In the genomic region with DNA sequence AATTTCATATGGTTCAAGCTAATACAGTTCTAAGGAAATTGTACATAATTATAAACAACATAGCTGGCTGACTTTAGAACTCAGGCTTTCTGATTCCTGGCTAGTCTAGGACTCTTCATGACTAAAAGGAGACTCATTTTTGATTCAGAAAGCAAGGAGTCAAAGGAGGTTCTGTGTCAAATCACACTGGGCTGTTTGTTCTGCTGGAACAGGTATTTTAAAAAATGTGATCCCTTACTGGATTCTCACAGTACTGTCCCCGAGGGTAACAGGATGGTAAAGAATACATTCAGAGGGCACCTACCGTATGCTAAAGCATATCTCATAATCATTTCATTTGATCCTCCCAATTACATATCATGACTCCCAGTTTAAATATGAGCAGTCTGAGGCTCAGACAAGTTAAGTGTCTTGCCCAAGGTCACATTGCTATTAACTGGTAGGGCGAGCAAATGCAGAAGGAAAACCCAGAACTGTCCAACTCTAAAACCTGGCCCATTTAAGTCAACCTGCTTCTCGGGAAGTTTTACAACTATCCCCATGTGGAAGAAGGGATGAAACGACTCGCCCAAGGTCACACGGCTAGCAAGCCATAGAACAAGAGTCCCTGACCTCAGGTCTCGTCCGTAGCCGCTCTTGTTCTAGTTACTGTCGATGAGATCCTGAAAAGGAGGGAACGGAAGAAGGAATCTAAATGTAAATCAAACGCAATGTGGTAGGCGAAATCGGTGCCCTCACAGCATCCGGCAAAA, we compare ENCODE assay signal across 8 cellular contexts. TPM values are rescaled to one million over a fixed set of nuclear protein-coding genes. Genes with fewer than 3 reads are reported as not detected.
DNase-seq lines count a peak whose midpoint lies in the region; ATAC-seq lines count a peak whose summit lies in the region.

No MANE protein-coding gene starts in this region.

- H3K9me3 ChIP-seq in T-helper 17 cell (ENCODE audit: control insufficient read depth, low read length, poor library complexity, severe bottlenecking) (no peaks in the 10 kb centered on the region), trophoblast cell (ENCODE audit: insufficient read depth, low read depth, low read length) (no peaks in the 10 kb centered on the region)

- peak overlapping the region; percentile 84 for H3K4me3 ChIP-seq in trophoblast cell (ENCODE audit: low read depth, low read length)

- peak overlapping the region; percentile 98 for H4K12ac ChIP-seq in trophoblast cell (ENCODE audit: low read depth, low read length)

- peak overlapping the region; percentile 61 for H3K27ac ChIP-seq in trophoblast cell (ENCODE audit: low read depth, low read length)

- H3K36me3 ChIP-seq in trophoblast cell (ENCODE audit: control insufficient read depth in 1 of 2, insufficient read depth in 2 of 2, low read length in 2 of 2) = peaks cover 2 to 7% of the 10 kb centered on the region in 2 experiments

- peaks cover 5% of the 10 kb centered on the region for H3K79me1 ChIP-seq in trophoblast cell (ENCODE audit: low read length)

- peaks cover 0 to 4% of the 10 kb centered on the region in 2 experiments for H3K4me1 ChIP-seq in trophoblast cell (ENCODE audit: control insufficient read depth in 1 of 2, insufficient read depth in 2 of 2, low read length in 2 of 2)

- peak overlapping the region; percentile 96 for H4K8ac ChIP-seq in trophoblast cell (ENCODE audit: low read depth, low read length)

- peak overlapping the region; percentile 49 for H2AK5ac ChIP-seq in trophoblast cell (ENCODE audit: low read length)

- no peaks in the 10 kb centered on the region for H3K27me3 ChIP-seq in trophoblast cell (ENCODE audit: insufficient read depth, low read length)

- peak overlapping the region; percentile 95 for H3K14ac ChIP-seq in trophoblast cell (ENCODE audit: low read length)

- no peak overlapping the region for H3K23ac ChIP-seq in trophoblast cell (ENCODE audit: low read length)

- H3K27me3 Mint-ChIP-seq in T-helper 17 cell = no peaks in the 10 kb centered on the region

- peaks cover 5% of the 10 kb centered on the region for H3K36me3 Mint-ChIP-seq in T-helper 17 cell (ENCODE audit: low read depth)

- peak; percentile 1 to 2 for ATAC-seq in activated CD4-positive, CD25-positive, alpha-beta regulatory T cell treated with anti-CD3 and anti-CD28 coated beads, Interleukin-2, amount 50 U/mL, for 24 hours
- ATAC-seq in HG02938 (IDR thresholded peaks at IDR 0.05; ENCODE audit: unreplicated experiment) = peak; percentile 8
- no peak for ATAC-seq in T-helper 17 cell

- peak overlapping the region; percentile 98 for H3K9ac ChIP-seq in trophoblast cell (ENCODE audit: low read length)

- peak overlapping the region; percentile 85 for H4K91ac ChIP-seq in trophoblast cell (ENCODE audit: low read depth, low read length)

- H2BK5ac ChIP-seq in trophoblast cell (ENCODE audit: low read depth, low read length, poor library complexity) = peak overlapping the region; percentile 83

- H3K4me2 ChIP-seq in trophoblast cell (ENCODE audit: low read length) = peak overlapping the region; percentile 92

- WGBS in trophoblast cell (ENCODE audit: extremely low coverage, insufficient coverage, insufficient read length) = no CpG with 5 or more reads among the region's 16 CpGs

- H3K79me2 ChIP-seq in trophoblast cell (ENCODE audit: control insufficient read depth, insufficient read depth, low read length, poor library complexity) = peaks cover 7% of the 10 kb centered on the region

- H2AFZ ChIP-seq in trophoblast cell (ENCODE audit: insufficient read depth, low read length, poor library complexity) = peak overlapping the region; percentile 96

- no peak for DNase-seq in activated CD4-positive, CD25-positive, alpha-beta regulatory T cell (lab: John Stamatoyannopoulos, UW)
- DNase-seq in T-helper 17 cell (no peak), foreskin melanocyte (peak; percentile 25), trophoblast cell (peak in 1 of 2 donors; percentile 17), NCI-H446 treated with DMSO at 0.1 percent for 48 hours (lab: John Stamatoyannopoulos, UW) (no peak), NCI-H2081 treated with DMSO at 0.1 percent for 48 hours (lab: John Stamatoyannopoulos, UW) (no peak)

- peak overlapping the region; percentile 98 for H3K18ac ChIP-seq in trophoblast cell (ENCODE audit: low read length)

- peak overlapping the region; percentile 98 for H3K27ac Mint-ChIP-seq in T-helper 17 cell

- peak overlapping the region; percentile 88 for H2BK120ac ChIP-seq in trophoblast cell (ENCODE audit: insufficient read depth, low read length, poor library complexity)

- peak overlapping the region; percentile 96 for H3K4ac ChIP-seq in trophoblast cell (ENCODE audit: low read depth, low read length)

- no peak overlapping the region for H2BK12ac ChIP-seq in trophoblast cell (ENCODE audit: low read length)

- H3K4me1 Mint-ChIP-seq in T-helper 17 cell = peaks cover 20% of the 10 kb centered on the region

- peak overlapping the region; percentile 100 for H3K4me3 Mint-ChIP-seq in T-helper 17 cell

RNA-seq across cellular contexts. Expression of gene MYSM1, which starts 0.7 kb away (rescaled TPM):
- 10 to 100 TPM; 54.1 to 63.7 TPM for total RNA-seq in T-helper 17 cell
- 16.6 and 17.0 TPM in 2 replicates for polyA plus RNA-seq in trophoblast cell (2013)
